ENCODE assay signal across 8 cellular contexts in the genomic region with DNA sequence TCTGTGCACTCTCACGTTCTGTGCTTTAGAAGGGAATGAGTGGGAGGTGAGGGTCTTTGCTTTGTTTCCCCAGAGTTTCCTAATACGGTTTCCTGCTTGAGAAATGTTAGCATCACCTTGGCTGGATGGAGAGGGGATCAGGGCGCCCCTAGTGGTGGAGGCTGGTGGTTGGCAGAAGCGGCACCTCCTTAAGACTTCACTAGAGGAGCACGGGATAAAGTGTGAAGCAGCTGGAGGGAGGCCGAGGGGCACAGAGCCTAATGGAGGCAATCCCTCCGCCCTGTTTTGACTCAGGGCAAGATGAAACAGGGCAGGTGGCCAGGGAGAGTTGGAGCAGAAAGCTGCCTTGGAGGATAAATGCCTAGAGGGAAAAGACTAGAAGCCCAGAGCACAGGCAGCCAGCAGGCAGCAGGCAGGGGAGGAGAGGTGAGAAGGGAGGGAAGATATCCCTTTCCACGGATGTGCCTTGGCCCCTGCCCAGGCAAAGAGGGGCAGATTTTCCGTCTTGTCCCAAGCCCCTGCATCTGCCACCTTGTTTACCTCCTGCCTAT. TPM values are rescaled to one million over a fixed set of nuclear protein-coding genes. Genes with fewer than 3 reads are reported as not detected.
DNase-seq lines count a peak whose midpoint lies in the region; ATAC-seq and TF ChIP-seq lines count a peak whose summit lies in the region.

No MANE protein-coding gene starts in this region.

- TF ChIP-seq CTCF in coronary artery (IDR thresholded peaks at IDR 0.05) (peak; percentile 77), mesothelial cell of epicardium (IDR thresholded peaks at IDR 0.05; ENCODE audit: unreplicated experiment) (peak; percentile 94)

- no peak for ATAC-seq in HG03520 (IDR thresholded peaks at IDR 0.05; ENCODE audit: unreplicated experiment)

- no peak overlapping the region for H3K4me3 ChIP-seq in coronary artery

- H3K27ac ChIP-seq in coronary artery, result no peak overlapping the region

- H3K4me1 Mint-ChIP-seq in activated CD4-positive, alpha-beta T cell treated with anti-CD3 and anti-CD28 coated beads, Interleukin-2, amount 10 ng/mL, durations not matched to agents 24 days and 14 days, result peaks cover 2% of the 10 kb centered on the region
- peaks cover 4% of the 10 kb centered on the region for H3K4me1 Mint-ChIP-seq in mesothelial cell of epicardium

- no peaks in the 10 kb centered on the region for H3K9me3 Mint-ChIP-seq in activated CD4-positive, alpha-beta T cell treated with anti-CD3 and anti-CD28 coated beads, Interleukin-2, amount 10 ng/mL, durations not matched to agents 24 days and 14 days
- H3K9me3 Mint-ChIP-seq in mesothelial cell of epicardium, result no peaks in the 10 kb centered on the region

- no peak overlapping the region for H3K27ac Mint-ChIP-seq in activated CD4-positive, alpha-beta T cell treated with anti-CD3 and anti-CD28 coated beads, Interleukin-2, amount 10 ng/mL, durations not matched to agents 24 days and 14 days
- no peak overlapping the region for H3K27ac Mint-ChIP-seq in mesothelial cell of epicardium

- H3K4me3 Mint-ChIP-seq in activated CD4-positive, alpha-beta T cell treated with anti-CD3 and anti-CD28 coated beads, Interleukin-2, amount 10 ng/mL, durations not matched to agents 24 days and 14 days, result no peak overlapping the region
- no peak overlapping the region for H3K4me3 Mint-ChIP-seq in mesothelial cell of epicardium

- intact Hi-C loops in activated CD4-positive, alpha-beta T cell treated with anti-CD3 and anti-CD28 coated beads, Interleukin-2, amount 10 ng/mL, durations not matched to agents 24 days and 14 days (cut with micrococcal nuclease), result no loop called here

- peaks cover 53% of the 10 kb centered on the region for H3K27me3 Mint-ChIP-seq in activated CD4-positive, alpha-beta T cell treated with anti-CD3 and anti-CD28 coated beads, Interleukin-2, amount 10 ng/mL, durations not matched to agents 24 days and 14 days
- peaks cover 91% of the 10 kb centered on the region for H3K27me3 Mint-ChIP-seq in mesothelial cell of epicardium (ENCODE audit: low read depth)

- H3K36me3 Mint-ChIP-seq in activated CD4-positive, alpha-beta T cell treated with anti-CD3 and anti-CD28 coated beads, Interleukin-2, amount 10 ng/mL, durations not matched to agents 24 days and 14 days (ENCODE audit: low read depth), result no peaks in the 10 kb centered on the region
- H3K36me3 Mint-ChIP-seq in mesothelial cell of epicardium, result no peaks in the 10 kb centered on the region

- DNase-seq in NCI-H1092 treated with DMSO at 0.1 percent for 48 hours (lab: John Stamatoyannopoulos, UW), result peak; percentile 10
- DNase-seq in NCI-H1092 (lab: John Stamatoyannopoulos, UW), result no peak
- peak; percentile 77 for DNase-seq in NAMALWA (ENCODE audit: low spot score)
- peak; percentile 91 for DNase-seq in activated CD4-positive, alpha-beta T cell treated with anti-CD3 and anti-CD28 coated beads, Interleukin-2, amount 10 ng/mL, durations not matched to agents 24 days and 14 days
- no peak for DNase-seq in coronary artery (ENCODE audit: low spot score)
- peak; percentile 53 to 85 for DNase-seq in mesothelial cell of epicardium (ENCODE audit: low spot score in 2 of 2, unreplicated experiment in 2 of 2)
- peak; percentile 65 for DNase-seq in stimulated activated CD8-positive, alpha-beta memory T cell treated with anti-CD3 and anti-CD28 coated beads, Interleukin-4, amount 100 ng/mL, for 24 hours (ENCODE audit: low read depth)

RNA-seq across cellular contexts. Expression of a gene that starts 56.0 kb away (rescaled TPM):
- 16.2 and 19.0 TPM in 2 replicates for total RNA-seq in activated CD4-positive, alpha-beta T cell treated with anti-CD3 and anti-CD28 coated beads, Interleukin-2, amount 10 ng/mL, durations not matched to agents 24 days and 14 days
- total RNA-seq in mesothelial cell of epicardium, result 37.5 to 38.4 TPM (median 37.7 TPM) in 3 replicates

Comparison
In these comparisons a context has a peak if more than half of its experiments do, and no peak if none do; other contexts are left out.
1. DNase-seq: peak in NCI-H1092 treated with DMSO at 0.1 percent for 48 hours (single experiment), NAMALWA (single experiment), activated CD4-positive, alpha-beta T cell treated with anti-CD3 and anti-CD28 coated beads, Interleukin-2, amount 10 ng/mL, durations not matched to agents 24 days and 14 days (single experiment), mesothelial cell of epicardium (2 of 2) and stimulated activated CD8-positive, alpha-beta memory T cell treated with anti-CD3 and anti-CD28 coated beads, Interleukin-4, amount 100 ng/mL, for 24 hours (single experiment); none in NCI-H1092 (single experiment) and coronary artery (single experiment).